ENCODE assay signal across 2 cellular contexts in genomic region chr1:111541721-111542120, GRCh38.
TF ChIP-seq lines count a peak whose summit lies in the region.

No MANE protein-coding gene starts in this region.

TF ChIP-seq in HCT116, 20 proteins besides CTCF, POLR2A, EP300 and RAD21 (continued from another document):
- TF ChIP-seq EZH2phosphoT487 (IDR thresholded peaks at IDR 0.05; ENCODE audit: borderline replicate concordance) (no peak), EZH2 (IDR thresholded peaks at IDR 0.05) (no peak), ATF3 (IDR thresholded peaks at IDR 0.05) (no peak)

TF ChIP-seq in SK-N-SH, 30 proteins besides CTCF, POLR2A, EP300 and RAD21 (continued from another document):
- TF ChIP-seq, protein P1, sequence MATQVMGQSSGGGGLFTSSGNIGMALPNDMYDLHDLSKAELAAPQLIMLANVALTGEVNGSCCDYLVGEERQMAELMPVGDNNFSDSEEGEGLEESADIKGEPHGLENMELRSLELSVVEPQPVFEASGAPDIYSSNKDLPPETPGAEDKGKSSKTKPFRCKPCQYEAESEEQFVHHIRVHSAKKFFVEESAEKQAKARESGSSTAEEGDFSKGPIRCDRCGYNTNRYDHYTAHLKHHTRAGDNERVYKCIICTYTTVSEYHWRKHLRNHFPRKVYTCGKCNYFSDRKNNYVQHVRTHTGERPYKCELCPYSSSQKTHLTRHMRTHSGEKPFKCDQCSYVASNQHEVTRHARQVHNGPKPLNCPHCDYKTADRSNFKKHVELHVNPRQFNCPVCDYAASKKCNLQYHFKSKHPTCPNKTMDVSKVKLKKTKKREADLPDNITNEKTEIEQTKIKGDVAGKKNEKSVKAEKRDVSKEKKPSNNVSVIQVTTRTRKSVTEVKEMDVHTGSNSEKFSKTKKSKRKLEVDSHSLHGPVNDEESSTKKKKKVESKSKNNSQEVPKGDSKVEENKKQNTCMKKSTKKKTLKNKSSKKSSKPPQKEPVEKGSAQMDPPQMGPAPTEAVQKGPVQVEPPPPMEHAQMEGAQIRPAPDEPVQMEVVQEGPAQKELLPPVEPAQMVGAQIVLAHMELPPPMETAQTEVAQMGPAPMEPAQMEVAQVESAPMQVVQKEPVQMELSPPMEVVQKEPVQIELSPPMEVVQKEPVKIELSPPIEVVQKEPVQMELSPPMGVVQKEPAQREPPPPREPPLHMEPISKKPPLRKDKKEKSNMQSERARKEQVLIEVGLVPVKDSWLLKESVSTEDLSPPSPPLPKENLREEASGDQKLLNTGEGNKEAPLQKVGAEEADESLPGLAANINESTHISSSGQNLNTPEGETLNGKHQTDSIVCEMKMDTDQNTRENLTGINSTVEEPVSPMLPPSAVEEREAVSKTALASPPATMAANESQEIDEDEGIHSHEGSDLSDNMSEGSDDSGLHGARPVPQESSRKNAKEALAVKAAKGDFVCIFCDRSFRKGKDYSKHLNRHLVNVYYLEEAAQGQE (IDR thresholded peaks at IDR 0.05; ENCODE audit: low read depth, low read length), result no peak
- no peak for TF ChIP-seq USF1 (IDR thresholded peaks at IDR 0.05; ENCODE audit: borderline replicate concordance, low read depth)
- no peak for TF ChIP-seq NFIC (IDR thresholded peaks at IDR 0.05; ENCODE audit: borderline replicate concordance)
- no peak for TF ChIP-seq GABPA (IDR thresholded peaks at IDR 0.05; ENCODE audit: low read depth)
